18 cellular contexts compared by ENCODE assay signal in genomic region chr2:101047774-101048173, GRCh38. TPM values are rescaled to one million over a fixed set of nuclear protein-coding genes. Genes with fewer than 3 reads are reported as not detected.
DNase-seq lines count a peak whose midpoint lies in the region; ATAC-seq and TF ChIP-seq lines count a peak whose summit lies in the region.
"Had no signal": no experiment of that assay in that cellular context is flagged by ENCODE, and none has a peak within 500 bp of the region (broad histone marks: within the 10 kb centered on the region; RNA-seq: fewer than 3 reads in every experiment).

No MANE protein-coding gene starts in this region.

- DNase-seq in EH (ENCODE audit: low read depth), result peak; percentile 27
- no peak for DNase-seq in body of pancreas
- peak; percentile 34 for DNase-seq in fibroblast of villous mesenchyme (ENCODE audit: low read depth)
- peak; percentile 75 for DNase-seq in osteoblast (ENCODE audit: insufficient read length, low spot score, missing footprints)
- DNase-seq in NCI-H774 (lab: John Stamatoyannopoulos, UW), result no peak
- DNase-seq in vagina (ENCODE audit: extremely low spot score in 2 of 2), result no peak
- DNase-seq: activated B cell treated with CpG ODN at 0.5 μM for 24 hours; activated T-cell treated with anti-CD3 and anti-CD28 coated beads for 4 hours; CD4-positive, CD25-positive, alpha-beta regulatory T cell; DMS153; effector CD8-positive, alpha-beta T cell; mucosa of descending colon; NCI-H510A treated with DMSO at 0.1 percent for 48 hours; SIG-M5 had no signal

- H3K36me3 ChIP-seq in body of pancreas (replicated peaks in 1 of 2; ENCODE audit: insufficient read depth in 1 of 2, low read depth in 2 of 2) (peaks cover 0 to 9% of the 10 kb centered on the region in 2 donors), osteoblast (ENCODE audit: insufficient read depth, low read length) (no peaks in the 10 kb centered on the region), vagina (peaks cover 0 to 10% of the 10 kb centered on the region in 2 donors)

- H3K9me3 ChIP-seq in body of pancreas (no peaks in the 10 kb centered on the region), osteoblast (ENCODE audit: low read depth, low read length) (no peaks in the 10 kb centered on the region), vagina (no peaks in the 10 kb centered on the region)
- H3K9me3 ChIP-seq: mucosa of descending colon, neutrophil had no signal

- H3K4me1 ChIP-seq in body of pancreas, result peaks cover 12% of the 10 kb centered on the region
- H3K4me1 ChIP-seq in osteoblast (ENCODE audit: insufficient read depth, low read length), result no peaks in the 10 kb centered on the region
- H3K4me1 ChIP-seq in vagina, result peaks cover 12% of the 10 kb centered on the region

- H4K20me1 ChIP-seq in osteoblast (ENCODE audit: insufficient read depth, low read length), result no peaks in the 10 kb centered on the region

- no peak overlapping the region for H2AFZ ChIP-seq in osteoblast (ENCODE audit: low read length)

- TF ChIP-seq POLR2A in body of pancreas (IDR thresholded peaks at IDR 0.05) (no peak), vagina (IDR thresholded peaks at IDR 0.05) (no peak)

- ATAC-seq in body of pancreas, result no peak
- no peak for ATAC-seq in HG03097 (IDR thresholded peaks at IDR 0.05; ENCODE audit: low FRiP score, unreplicated experiment)
- no peak for ATAC-seq in HG03196 (IDR thresholded peaks at IDR 0.05; ENCODE audit: unreplicated experiment)
- ATAC-seq: K562, mucosa of descending colon had no signal

- 87 to 90% methylated on average over 6 of the region's 6 CpGs for WGBS in body of pancreas, 2 donors

- TF ChIP-seq CTCF in body of pancreas (IDR thresholded peaks at IDR 0.05) (no peak), fibroblast of villous mesenchyme (IDR thresholded peaks at IDR 0.05; ENCODE audit: insufficient read depth, low read depth, low read length) (no peak), osteoblast (IDR thresholded peaks at IDR 0.05; ENCODE audit: extremely low read depth, low read depth, low read length) (no peak), vagina (IDR thresholded peaks at IDR 0.05) (no peak)

- H3K79me2 ChIP-seq in osteoblast (ENCODE audit: insufficient read depth, low read length), result no peaks in the 10 kb centered on the region

- no peak overlapping the region for H3K4me3 ChIP-seq in body of pancreas
- no peak overlapping the region for H3K4me3 ChIP-seq in fibroblast of villous mesenchyme (ENCODE audit: low read depth, low read length)
- H3K4me3 ChIP-seq in osteoblast (ENCODE audit: insufficient read depth, low read length), result no peak overlapping the region
- no peak overlapping the region for H3K4me3 ChIP-seq in vagina
- H3K4me3 ChIP-seq: K562, mucosa of descending colon had no signal

- H3K4me2 ChIP-seq in osteoblast (ENCODE audit: insufficient read depth, low read length), result no peak overlapping the region

- H3K27me3 ChIP-seq in body of pancreas, result no peaks in the 10 kb centered on the region
- peaks cover 1% of the 10 kb centered on the region for H3K27me3 ChIP-seq in osteoblast (ENCODE audit: insufficient read depth, low read length)
- H3K27me3 ChIP-seq in vagina, result no peaks in the 10 kb centered on the region
- H3K27me3 ChIP-seq: neutrophil had no signal

- intact Hi-C loops in body of pancreas (cut with DNase I) (no loop called here), vagina (cut with DNase I) (no loop called here)

- peak overlapping the region; percentile 30 to 64 (median 49) for H3K27ac ChIP-seq in body of pancreas
- H3K27ac ChIP-seq in osteoblast (ENCODE audit: low read depth, low read length), result no peak overlapping the region
- H3K27ac ChIP-seq in vagina, result no peak overlapping the region
- H3K27ac ChIP-seq: neutrophil had no signal

RNA-seq across cellular contexts. Expression of gene RPL31, which starts 45.7 kb away (rescaled TPM):
- total RNA-seq in body of pancreas (100 to 1,000 TPM; 316 to 425 TPM), fibroblast of villous mesenchyme (672 and 815 TPM in 2 replicates), osteoblast (760 and 907 TPM in 2 replicates), vagina (1,122 TPM)

Comparison
In these comparisons a context has a peak if more than half of its experiments do, and no peak if none do; other contexts are left out.
1. DNase-seq: peak in EH (single experiment), fibroblast of villous mesenchyme (single experiment) and osteoblast (single experiment); none in body of pancreas (0 of 4), NCI-H774 (single experiment) and vagina (0 of 2).
2. H3K27ac ChIP-seq: peak in body of pancreas (4 of 4); none in osteoblast (single experiment) and vagina (single experiment).